ENCODE assay signal across 8 cellular contexts in genomic region chr16:29900102-29900887, GRCh38. TPM values are rescaled to one million over a fixed set of nuclear protein-coding genes. Genes with fewer than 3 reads are reported as not detected.
DNase-seq lines count a peak whose midpoint lies in the region; ATAC-seq, FAIRE-seq and TF ChIP-seq lines count a peak whose summit lies in the region.

TSS of gene ASPHD1 (plus strand) at chr16:29900488. CDS start at chr16:29900972, 484 bp downstream.

- H2AFZ ChIP-seq in MM.1S (ENCODE audit: low read length) (peak within 1 kb of the TSS; percentile 83), astrocyte (ENCODE audit: low read depth, low read length) (peak within 1 kb of the TSS; percentile 99)

- H3K27me3 ChIP-seq in MM.1S (replicated peaks; ENCODE audit: insufficient read depth, low read length) (peaks cover 55% of the 10 kb centered on the region), astrocyte (ENCODE audit: insufficient read depth, low read length) (peaks cover 7% of the 10 kb centered on the region), psoas muscle (ENCODE audit: insufficient read depth in 3 of 3, low read length in 2 of 3) (peaks cover 0 to 46% (median 12%) of the 10 kb centered on the region in 3 donors), aorta (ENCODE audit: control insufficient read depth in 1 of 2, insufficient read depth in 2 of 2, low read length in 1 of 2) (no peaks in the 10 kb centered on the region)

- peak; percentile 45 to 49 for DNase-seq in AML-193 (lab: John Stamatoyannopoulos, UW)
- DNase-seq in MM.1S, result peak; percentile 73
- peak in 4 of 5 donors; percentile 42 to 69 (median 51) for DNase-seq in T-helper 1 cell
- peak; percentile 78 for DNase-seq in astrocyte (ENCODE audit: low read depth)
- peak; percentile 89 for DNase-seq in hepatic stellate cell (ENCODE audit: low spot score)
- DNase-seq in psoas muscle, result peak; percentile 61 to 70
- peak; percentile 78 to 88 for DNase-seq in aorta

- 0 out of 2 replicates have a peak, but pooled peaks cover 4% of the 10 kb centered on the region for H3K4me1 ChIP-seq in MM.1S (ENCODE audit: low read length)
- peaks cover 23% of the 10 kb centered on the region for H3K4me1 ChIP-seq in astrocyte (ENCODE audit: insufficient read depth, low read length)
- no peaks in the 10 kb centered on the region for H3K4me1 ChIP-seq in psoas muscle
- no peaks in the 10 kb centered on the region for H3K4me1 ChIP-seq in aorta (ENCODE audit: control insufficient read depth in 1 of 2, insufficient read depth in 2 of 2, low read length in 2 of 2)

- H3K9me3 Mint-ChIP-seq in astrocyte (ENCODE audit: unreplicated experiment), result no peaks in the 10 kb centered on the region

- H4K20me1 ChIP-seq in MM.1S (ENCODE audit: insufficient read depth, low read length) (no peaks in the 10 kb centered on the region), astrocyte (ENCODE audit: insufficient read depth, low read length) (peaks cover 25% of the 10 kb centered on the region)

- no peak within 1 kb of the TSS for H3K9ac ChIP-seq in MM.1S (ENCODE audit: low read length)
- peak within 1 kb of the TSS; percentile 90 for H3K9ac ChIP-seq in astrocyte (ENCODE audit: low read length)

- H3K27ac ChIP-seq in MM.1S (ENCODE audit: low read length) (no peak within 1 kb of the TSS), astrocyte (ENCODE audit: low read depth, low read length) (peak within 1 kb of the TSS; percentile 75), psoas muscle (no peak within 1 kb of the TSS), aorta (ENCODE audit: low read depth in 1 of 2, low read length in 2 of 2) (no peak within 1 kb of the TSS)

- WGBS in psoas muscle, 3 donors, result 1 to 2% (median 1%) methylated on average over 34 to 67 of the region's 67 CpGs
- 0 to 1% methylated on average over 37 to 67 of the region's 67 CpGs for WGBS in aorta, 2 donors

- H3K9me2 ChIP-seq in MM.1S (replicated peaks; ENCODE audit: insufficient read depth, low read length), result no peaks in the 10 kb centered on the region

- peaks cover 9% of the 10 kb centered on the region for H3K36me3 Mint-ChIP-seq in astrocyte (ENCODE audit: low read depth, unreplicated experiment)

- FAIRE-seq in astrocyte (lab: Jason Lieb, UNC), result no peak

- no peaks in the 10 kb centered on the region for H3K36me3 ChIP-seq in MM.1S (replicated peaks; ENCODE audit: insufficient read depth, low read length)
- H3K36me3 ChIP-seq in astrocyte (ENCODE audit: insufficient read depth, low read length), result peaks cover 3% of the 10 kb centered on the region
- no peaks in the 10 kb centered on the region for H3K36me3 ChIP-seq in psoas muscle (ENCODE audit: insufficient read depth in 1 of 2, low read depth in 1 of 2)
- H3K36me3 ChIP-seq in aorta (ENCODE audit: control insufficient read depth in 1 of 2, insufficient read depth in 2 of 2, low read length in 1 of 2), result no peaks in the 10 kb centered on the region

- peak within 1 kb of the TSS; percentile 93 for H3K4me3 Mint-ChIP-seq in astrocyte (ENCODE audit: unreplicated experiment)

- intact Hi-C loops in psoas muscle (cut with DNase I) (no loop called here), aorta (cut with DNase I) (no loop called here)

- H3K4me2 ChIP-seq in MM.1S (ENCODE audit: low read depth, low read length) (peak within 1 kb of the TSS; percentile 99), astrocyte (ENCODE audit: low read length) (peak within 1 kb of the TSS; percentile 100)

- peak within 1 kb of the TSS; percentile 90 for H3K27ac Mint-ChIP-seq in astrocyte (ENCODE audit: unreplicated experiment)

- TF ChIP-seq CTCF in MM.1S (IDR thresholded peaks at IDR 0.05; ENCODE audit: low read length), result no peak
- no peak for TF ChIP-seq CTCF in astrocyte (IDR thresholded peaks at IDR 0.05; ENCODE audit: insufficient read depth, low read depth, low read length)
- TF ChIP-seq CTCF in psoas muscle (IDR thresholded peaks at IDR 0.05), result no peak

- H3K9me3 ChIP-seq in MM.1S (replicated peaks; ENCODE audit: insufficient read depth, low read length), result no peaks in the 10 kb centered on the region
- no peaks in the 10 kb centered on the region for H3K9me3 ChIP-seq in astrocyte (ENCODE audit: insufficient read depth, low read depth, low read length)
- H3K9me3 ChIP-seq in psoas muscle, result no peaks in the 10 kb centered on the region
- H3K9me3 ChIP-seq in aorta (ENCODE audit: control insufficient read depth, low read length), result no peaks in the 10 kb centered on the region

- no peaks in the 10 kb centered on the region for H3K27me3 Mint-ChIP-seq in astrocyte (ENCODE audit: low read depth, unreplicated experiment)

- H3K4me3 ChIP-seq in MM.1S (ENCODE audit: low read length), result peak within 1 kb of the TSS; percentile 57
- H3K4me3 ChIP-seq in astrocyte (ENCODE audit: insufficient read depth, low read depth, low read length), result peak within 1 kb of the TSS; percentile 74
- peak within 1 kb of the TSS; percentile 72 for H3K4me3 ChIP-seq in psoas muscle
- peak within 1 kb of the TSS; percentile 6 to 72 for H3K4me3 ChIP-seq in aorta (ENCODE audit: low read length in 2 of 2)

- H3K4me1 Mint-ChIP-seq in astrocyte (ENCODE audit: low read depth, unreplicated experiment), result peaks cover 22% of the 10 kb centered on the region

- ATAC-seq in GM19438 (IDR thresholded peaks at IDR 0.05; ENCODE audit: low read depth, unreplicated experiment) (peak; percentile 52), psoas muscle (peak; percentile 82 to 93 (median 90)), aorta (ENCODE audit: low FRiP score) (peak; percentile 87)

- H3K79me2 ChIP-seq in MM.1S (ENCODE audit: low read length) (no peaks in the 10 kb centered on the region), astrocyte (ENCODE audit: insufficient read depth, low read length) (peaks cover 4% of the 10 kb centered on the region)

- no peaks in the 10 kb centered on the region for H3F3A ChIP-seq in MM.1S (ENCODE audit: insufficient read depth, low read length)

RNA-seq across cellular contexts. Expression of gene ASPHD1, which starts in this region (rescaled TPM):
- total RNA-seq in astrocyte, result 43.3 and 44.8 TPM in 2 replicates
- total RNA-seq in psoas muscle, result under 1 TPM in 2 of 4 donors, not detected in 2; 0.17 to 0.23 TPM
- under 1 TPM in 2 of 3 donors, not detected in 1; 0.04 to 0.12 TPM for polyA plus RNA-seq in psoas muscle
- under 1 TPM; 0.39 to 0.48 TPM for total RNA-seq in aorta
- under 1 TPM in 1 of 2 donors, not detected in 1; 0.46 TPM for polyA plus RNA-seq in aorta

Comparison
In these comparisons a context has a peak if more than half of its experiments do, and no peak if none do; other contexts are left out.
1. RNA of gene ASPHD1 (total RNA-seq): 43.3 to 44.8 TPM in astrocyte; 0.39 to 0.48 TPM in aorta and 0.17 to 0.23 TPM in psoas muscle; every median in the first group is over 10 times any median in the second.
2. Peak in DNase-seq, ATAC-seq and H3K4me3 ChIP-seq in psoas muscle; RNA of the gene not detected or under 1 TPM.
3. Peak in DNase-seq, ATAC-seq and H3K4me3 ChIP-seq in aorta; RNA of the gene not detected or under 1 TPM.
4. Peak in every context shown above with its lines, with median percentiles within 50 percentile points of each other: DNase-seq, ATAC-seq and H3K4me3 ChIP-seq.